In the genomic region with DNA sequence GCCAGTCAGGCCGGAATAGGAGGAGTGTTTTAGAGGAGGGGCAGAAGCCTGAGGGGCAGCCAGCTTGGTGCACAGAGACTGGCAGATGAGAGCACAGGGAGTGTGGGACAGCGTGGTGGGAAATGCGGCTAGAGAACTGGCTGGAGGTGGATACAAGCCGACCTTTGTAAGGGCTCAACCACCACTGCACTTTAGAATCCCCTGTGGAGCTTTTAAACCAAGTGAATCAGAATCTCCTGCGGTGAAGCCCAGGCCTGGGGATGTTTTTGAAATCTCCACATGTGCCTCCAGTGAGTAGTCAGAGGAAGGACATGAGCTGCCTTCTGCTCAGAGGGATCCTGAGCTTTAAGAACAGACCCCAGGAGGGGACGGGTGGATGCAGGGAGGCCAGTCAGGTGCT, we compare ENCODE assay signal across 17 cellular contexts. TPM values are rescaled to one million over a fixed set of nuclear protein-coding genes. Genes with fewer than 3 reads are reported as not detected.
DNase-seq lines count a peak whose midpoint lies in the region; ATAC-seq and TF ChIP-seq lines count a peak whose summit lies in the region.
"Had no signal": no experiment of that assay in that cellular context is flagged by ENCODE, and none has a peak within 500 bp of the region (broad histone marks: within the 10 kb centered on the region; RNA-seq: fewer than 3 reads in every experiment).

No MANE protein-coding gene starts in this region.

- peak overlapping the region; percentile 65 for H3K27ac Mint-ChIP-seq in activated T-helper 17 cell treated with anti-CD3 and anti-CD28 coated beads, Interleukin-2, amount 50 U/mL, for 72 hours
- H3K27ac Mint-ChIP-seq: activated B cell treated with CpG ODN at 0.5 μM for 24 hours; CD4-positive, alpha-beta T cell had no signal

- intact Hi-C loops in uterus (cut with DNase I; ENCODE audit: low total_unique reads), result no loop called here
- intact Hi-C loops in right cardiac atrium (cut with DNase I), result no loop called here

- H3K27me3 Mint-ChIP-seq in activated T-helper 17 cell treated with anti-CD3 and anti-CD28 coated beads, Interleukin-2, amount 50 U/mL, for 72 hours, result no peaks in the 10 kb centered on the region
- H3K27me3 Mint-ChIP-seq: activated B cell treated with CpG ODN at 0.5 μM for 24 hours; CD4-positive, alpha-beta T cell; naive thymus-derived CD4-positive, alpha-beta T cell had no signal

- H3K9me3 Mint-ChIP-seq in activated T-helper 17 cell treated with anti-CD3 and anti-CD28 coated beads, Interleukin-2, amount 50 U/mL, for 72 hours, result no peaks in the 10 kb centered on the region
- H3K9me3 Mint-ChIP-seq: activated B cell treated with CpG ODN at 0.5 μM for 24 hours; brain; CD4-positive, alpha-beta T cell had no signal

- H3K36me3 ChIP-seq in H7 (replicated peaks; ENCODE audit: control insufficient read depth, insufficient read depth, low read length) (no peaks in the 10 kb centered on the region), uterus (no peaks in the 10 kb centered on the region)

- no peak for ATAC-seq in activated T-helper 17 cell treated with anti-CD3 and anti-CD28 coated beads, Interleukin-2, amount 50 U/mL, for 72 hours (replicated peaks)
- ATAC-seq in right cardiac atrium (no peak), GM18858 (IDR thresholded peaks at IDR 0.05; ENCODE audit: unreplicated experiment) (no peak)
- ATAC-seq: GM12878; HCT116; naive thymus-derived CD4-positive, alpha-beta T cell had no signal

- no peak overlapping the region for H3K4me3 Mint-ChIP-seq in activated T-helper 17 cell treated with anti-CD3 and anti-CD28 coated beads, Interleukin-2, amount 50 U/mL, for 72 hours
- H3K4me3 Mint-ChIP-seq: activated B cell treated with CpG ODN at 0.5 μM for 24 hours; brain; CD4-positive, alpha-beta T cell; naive thymus-derived CD4-positive, alpha-beta T cell had no signal

- H3K27me3 ChIP-seq in H7 (ENCODE audit: control insufficient read depth, insufficient read depth, low read length) (no peaks in the 10 kb centered on the region), uterus (no peaks in the 10 kb centered on the region), right cardiac atrium (ENCODE audit: control insufficient read depth, insufficient read depth) (no peaks in the 10 kb centered on the region)

- H3K9me3 ChIP-seq in uterus (no peaks in the 10 kb centered on the region), right cardiac atrium (ENCODE audit: control insufficient read depth, low read length) (no peaks in the 10 kb centered on the region)

- H3K36me3 Mint-ChIP-seq in activated T-helper 17 cell treated with anti-CD3 and anti-CD28 coated beads, Interleukin-2, amount 50 U/mL, for 72 hours (ENCODE audit: low read depth), result no peaks in the 10 kb centered on the region
- H3K36me3 Mint-ChIP-seq: brain; naive thymus-derived CD4-positive, alpha-beta T cell had no signal

- no peak for TF ChIP-seq POLR2A in uterus (IDR thresholded peaks at IDR 0.05)

- H3K27ac ChIP-seq in uterus, result peak overlapping the region; percentile 46 to 47
- H3K27ac ChIP-seq in right cardiac atrium (ENCODE audit: low read length), result no peak overlapping the region

- H3K4me3 ChIP-seq in H7 (ENCODE audit: insufficient read depth, low read depth, low read length) (no peak overlapping the region), uterus (no peak overlapping the region), right cardiac atrium (ENCODE audit: low read length) (no peak overlapping the region)
- H3K4me3 ChIP-seq: GM12878 had no signal

- DNase-seq in H7, result peak; percentile 18
- DNase-seq in iPS-NIHi7 (ENCODE audit: extremely low spot score), result peak; percentile 44
- DNase-seq in uterus, result no peak
- no peak for DNase-seq in right cardiac atrium
- no peak for DNase-seq in mesenteric fat pad (ENCODE audit: low spot score)
- DNase-seq: activated B cell treated with CpG ODN at 0.5 μM for 24 hours; CD4-positive, alpha-beta T cell; DND-41; naive thymus-derived CD4-positive, alpha-beta T cell; NCI-H82; retina; SW 1271 had no signal

- H3K4me1 Mint-ChIP-seq in activated T-helper 17 cell treated with anti-CD3 and anti-CD28 coated beads, Interleukin-2, amount 50 U/mL, for 72 hours, result peaks cover 9% of the 10 kb centered on the region
- H3K4me1 Mint-ChIP-seq: activated B cell treated with CpG ODN at 0.5 μM for 24 hours had no signal

- peaks cover 0 to 6% of the 10 kb centered on the region in 2 donors for H3K4me1 ChIP-seq in uterus
- H3K4me1 ChIP-seq in right cardiac atrium (ENCODE audit: control insufficient read depth, insufficient read depth, low read length), result no peaks in the 10 kb centered on the region

- TF ChIP-seq CTCF in uterus (IDR thresholded peaks at IDR 0.05), result no peak

- 80% methylated on average over 6 of the region's 6 CpGs for WGBS in right cardiac atrium

RNA-seq across cellular contexts. Expression of a gene that starts 10.9 kb away (rescaled TPM):
- total RNA-seq in H7 (2014; rRNA removed; shearing (Covaris generic)), result 4.8 and 5.8 TPM in 2 replicates
- total RNA-seq in activated T-helper 17 cell treated with anti-CD3 and anti-CD28 coated beads, Interleukin-2, amount 50 U/mL, for 72 hours, result 100 to 1,000 TPM in 1 of 2 donors, 10 to 100 TPM in 1; 31.0 to 107 TPM
- total RNA-seq in uterus, result 10 to 100 TPM in 2 of 4 donors, 1 to 10 TPM in 2; 1.0 to 46.6 (median 13.0) TPM
- 1 to 10 TPM; 1.3 to 2.3 (median 1.7) TPM for total RNA-seq in right cardiac atrium
- polyA plus RNA-seq in right cardiac atrium, result 1.3 TPM
- 6.1 TPM for total RNA-seq in mesenteric fat pad

RNA-seq across cellular contexts. Expression of a gene that starts 11.2 kb away (rescaled TPM):
- 10.3 and 15.3 TPM in 2 replicates for total RNA-seq in H7 (2014; rRNA removed; shearing (Covaris generic))
- 10 to 100 TPM in 1 of 2 donors, 1 to 10 TPM in 1; 4.9 to 11.7 TPM for total RNA-seq in activated T-helper 17 cell treated with anti-CD3 and anti-CD28 coated beads, Interleukin-2, amount 50 U/mL, for 72 hours
- total RNA-seq in uterus (10 to 100 TPM in 3 of 4 donors, 1 to 10 TPM in 1; 4.7 to 34.1 (median 30.1) TPM), right cardiac atrium (1 to 10 TPM; 5.4 to 8.7 (median 6.9) TPM), mesenteric fat pad (16.4 TPM)
- polyA plus RNA-seq in right cardiac atrium, result 5.2 TPM

Comparison
In these comparisons a context has a peak if more than half of its experiments do, and no peak if none do; other contexts are left out.
1. DNase-seq: peak in H7 (single experiment) and iPS-NIHi7 (single experiment); none in uterus (0 of 2), right cardiac atrium (0 of 3) and mesenteric fat pad (single experiment).